In genomic region chr1:43711049-43711448, GRCh38 we compare ENCODE assay signal across 11 cellular contexts. TPM values are rescaled to one million over a fixed set of nuclear protein-coding genes. Genes with fewer than 3 reads are reported as not detected.
DNase-seq lines count a peak whose midpoint lies in the region; ATAC-seq and TF ChIP-seq lines count a peak whose summit lies in the region.
"Had no signal": no experiment of that assay in that cellular context is flagged by ENCODE, and none has a peak within 500 bp of the region (broad histone marks: within the 10 kb centered on the region; RNA-seq: fewer than 3 reads in every experiment).

No MANE protein-coding gene starts in this region.

- TF ChIP-seq CTCF in brain microvascular endothelial cell (IDR thresholded peaks at IDR 0.05; ENCODE audit: low read depth, low read length, missing control alignments), result no peak
- TF ChIP-seq CTCF in CD4-positive, alpha-beta T cell (IDR thresholded peaks at IDR 0.05), result no peak

- H3K36me3 Mint-ChIP-seq in CD4-positive, alpha-beta T cell (ENCODE audit: low read depth), result peaks cover 16% of the 10 kb centered on the region

- ATAC-seq in HG02840 (IDR thresholded peaks at IDR 0.05; ENCODE audit: low FRiP score, unreplicated experiment) (no peak), GM21576 (IDR thresholded peaks at IDR 0.05; ENCODE audit: unreplicated experiment) (no peak)
- ATAC-seq in CD4-positive, alpha-beta T cell (ENCODE audit: poor library complexity), result no peak
- ATAC-seq: esophagus mucosa had no signal

- DNase-seq in Daoy (ENCODE audit: low read depth) (peak; percentile 76), NCI-H226 (peak; percentile 81), brain microvascular endothelial cell (peak; percentile 88), myocyte (ENCODE audit: low read depth) (peak; percentile 49), HK-2 (ENCODE audit: unreplicated experiment) (no peak)
- DNase-seq in CD4-positive, alpha-beta T cell, result no peak
- DNase-seq: CD8-positive, alpha-beta memory T cell had no signal

- no peaks in the 10 kb centered on the region for H3K27me3 ChIP-seq in brain microvascular endothelial cell (replicated peaks)
- H3K27me3 ChIP-seq in CD4-positive, alpha-beta T cell (ENCODE audit: control insufficient read depth, insufficient read depth, low read length), result no peaks in the 10 kb centered on the region

- no peaks in the 10 kb centered on the region for H3K27me3 Mint-ChIP-seq in CD4-positive, alpha-beta T cell
- H3K27me3 Mint-ChIP-seq: CD8-positive, alpha-beta memory T cell; IgD-negative memory B cell had no signal

- H3K4me3 Mint-ChIP-seq in CD4-positive, alpha-beta T cell, result no peak overlapping the region

- POLR2A ChIA-PET in CD4-positive, alpha-beta T cell (lab: Charles Lee), result no interaction called here

- H3K4me3 ChIP-seq in brain microvascular endothelial cell (ENCODE audit: low read depth, low read length), result no peak overlapping the region

- H3K4me1 Mint-ChIP-seq in CD4-positive, alpha-beta T cell (ENCODE audit: low read depth), result peaks cover 31% of the 10 kb centered on the region

- no peak overlapping the region for H3K27ac Mint-ChIP-seq in CD4-positive, alpha-beta T cell

- in situ Hi-C loops in brain microvascular endothelial cell (cut with HindIII; ENCODE audit: low pct_ligation_motif_present, low sequenced_read_pairs), result no loop called here

- CTCF ChIA-PET in CD4-positive, alpha-beta T cell (lab: Charles Lee), result no interaction called here

- intact Hi-C loops in CD4-positive, alpha-beta T cell (cut with DNase I, micrococcal nuclease), result no loop called here

- H3K27ac ChIP-seq in brain microvascular endothelial cell, result peak overlapping the region; percentile 83
- no peak overlapping the region for H3K27ac ChIP-seq in CD4-positive, alpha-beta T cell (ENCODE audit: low read depth, low read length)

- no peaks in the 10 kb centered on the region for H3K36me3 ChIP-seq in brain microvascular endothelial cell (replicated peaks)

- no peaks in the 10 kb centered on the region for H3K9me3 Mint-ChIP-seq in CD4-positive, alpha-beta T cell
- H3K9me3 Mint-ChIP-seq: CD8-positive, alpha-beta memory T cell; IgD-negative memory B cell had no signal

- no peaks in the 10 kb centered on the region for H3K9me3 ChIP-seq in CD4-positive, alpha-beta T cell (ENCODE audit: control insufficient read depth, low read length)

RNA-seq across cellular contexts. Expression of gene ST3GAL3, which starts 3.7 kb away (rescaled TPM):
- 13.0 and 15.8 TPM in 2 replicates for total RNA-seq in Daoy (2014; rRNA removed; shearing (Covaris generic))
- total RNA-seq in myocyte, result 29.2 and 33.7 TPM in 2 replicates
- polyA plus RNA-seq in myocyte (2012), result 31.3 TPM
- 10 to 100 TPM; 17.6 to 20.5 TPM for total RNA-seq in CD4-positive, alpha-beta T cell

Comparison
In these comparisons a context has a peak if more than half of its experiments do, and no peak if none do; other contexts are left out.
1. DNase-seq: peak in Daoy (single experiment), NCI-H226 (single experiment), brain microvascular endothelial cell (single experiment) and myocyte (single experiment); none in CD4-positive, alpha-beta T cell (0 of 10) and HK-2 (single experiment).